Comparison of ENCODE assay signal across 9 cellular contexts in the genomic region with DNA sequence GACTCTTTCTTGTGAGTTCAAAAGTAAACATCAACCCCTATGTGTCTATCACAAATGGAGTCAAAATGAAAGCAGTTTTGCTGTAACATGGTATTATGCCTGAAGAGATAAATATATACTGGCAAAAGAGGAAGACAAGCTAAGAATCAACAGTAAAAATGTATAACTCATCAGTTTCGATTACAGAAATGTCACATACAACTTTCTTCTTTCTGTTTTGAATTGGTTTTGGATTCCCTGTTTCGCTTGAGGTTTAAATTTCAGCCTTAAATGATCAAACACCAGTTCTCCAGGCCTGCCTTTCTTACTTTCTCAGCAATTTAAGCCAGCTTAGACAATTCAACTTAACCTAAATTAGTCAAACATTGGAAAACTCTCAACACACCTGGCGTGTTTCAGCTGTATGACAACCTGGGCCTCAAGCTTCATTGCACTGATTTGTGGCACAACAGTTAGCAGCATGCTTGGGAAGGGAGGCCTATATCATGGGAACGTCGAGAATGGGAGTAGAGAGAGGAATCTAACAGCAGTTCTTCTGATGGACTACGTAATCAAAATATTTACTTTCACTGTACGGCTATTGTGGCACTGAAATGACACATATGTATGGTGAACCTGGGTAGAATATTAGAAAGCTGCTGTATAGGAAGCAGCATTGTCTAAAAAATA. TPM values are rescaled to one million over a fixed set of nuclear protein-coding genes. Genes with fewer than 3 reads are reported as not detected.
A peak's percentile ranks its signal among the peaks of the same experiment; 100 is the strongest.
DNase-seq lines count a peak whose midpoint lies in the region; ATAC-seq and TF ChIP-seq lines count a peak whose summit lies in the region.
"Had no signal": no experiment of that assay in that cellular context is flagged by ENCODE, and none has a peak within 500 bp of the region (broad histone marks: within the 10 kb centered on the region; RNA-seq: fewer than 3 reads in every experiment).

No MANE protein-coding gene starts in this region.

- TF ChIP-seq CTCF in GM06990 (IDR thresholded peaks at IDR 0.05; ENCODE audit: insufficient read depth, low read length, poor library complexity, severe bottlenecking): no peak
- TF ChIP-seq CTCF in fibroblast of lung (conservative IDR thresholded peaks at IDR 0.05 in 1 of 2, IDR thresholded peaks at IDR 0.05 in 1 of 2; ENCODE audit: low read depth in 1 of 2, low read length in 2 of 2): no peak
- TF ChIP-seq CTCF in upper lobe of right lung (IDR thresholded peaks at IDR 0.05): no peak

- no peak overlapping the region for H3K27ac ChIP-seq in fibroblast of lung (ENCODE audit: insufficient read depth, low read length)
- no peak overlapping the region for H3K27ac ChIP-seq in upper lobe of right lung
- H3K27ac ChIP-seq: vagina had no signal

- H3K4me3 ChIP-seq in GM06990 (replicated peaks; ENCODE audit: low read depth, low read length) (no peak overlapping the region), fibroblast of lung (replicated peaks in 1 of 4; ENCODE audit: control extremely low read depth in 1 of 4, insufficient read depth in 1 of 4, low read depth in 3 of 4, low read length in 4 of 4) (no peak overlapping the region), upper lobe of right lung (no peak overlapping the region)
- H3K4me3 ChIP-seq: vagina had no signal

- H3K27me3 ChIP-seq in GM06990 (replicated peaks; ENCODE audit: control insufficient read depth, insufficient read depth, low read length) (no peaks in the 10 kb centered on the region), fibroblast of lung (ENCODE audit: control insufficient read depth, insufficient read depth, low read length) (no peaks in the 10 kb centered on the region), upper lobe of right lung (no peaks in the 10 kb centered on the region)
- H3K27me3 ChIP-seq: vagina had no signal

- peak overlapping the region; percentile 51 for H3K4me2 ChIP-seq in fibroblast of lung (ENCODE audit: extremely low read depth, insufficient read depth, low read length)

- ATAC-seq in GM21367 (IDR thresholded peaks at IDR 0.05; ENCODE audit: unreplicated experiment) (peak; percentile 88), HG03442 (IDR thresholded peaks at IDR 0.05; ENCODE audit: unreplicated experiment) (peak; percentile 91), upper lobe of right lung (no peak)

- intact Hi-C loops in upper lobe of right lung (cut with DNase I): no loop called here

- H3K79me2 ChIP-seq in fibroblast of lung (ENCODE audit: control insufficient read depth, insufficient read depth, low read length): no peaks in the 10 kb centered on the region

- no peaks in the 10 kb centered on the region for H4K20me1 ChIP-seq in fibroblast of lung (ENCODE audit: control insufficient read depth, extremely low read depth, insufficient read depth, low read length)

- H3K4me1 ChIP-seq in fibroblast of lung (ENCODE audit: control insufficient read depth, extremely low read depth, insufficient read depth, low read length) (no peaks in the 10 kb centered on the region), upper lobe of right lung (no peaks in the 10 kb centered on the region)
- H3K4me1 ChIP-seq: vagina had no signal

- H3K36me3 ChIP-seq in GM06990 (ENCODE audit: control insufficient read depth, insufficient read depth, low read length) (no peaks in the 10 kb centered on the region), fibroblast of lung (ENCODE audit: control insufficient read depth, insufficient read depth, low read length) (no peaks in the 10 kb centered on the region), upper lobe of right lung (no peaks in the 10 kb centered on the region)
- H3K36me3 ChIP-seq: vagina had no signal

- H3K9me3 ChIP-seq in fibroblast of lung (ENCODE audit: control insufficient read depth, insufficient read depth, low read depth, low read length): no peaks in the 10 kb centered on the region
- H3K9me3 ChIP-seq in upper lobe of right lung: no peaks in the 10 kb centered on the region
- H3K9me3 ChIP-seq: vagina had no signal

- H3K9ac ChIP-seq in fibroblast of lung (ENCODE audit: insufficient read depth, low read length): no peak overlapping the region

- DNase-seq in GM06990 (ENCODE audit: extremely low read depth, insufficient read length): peak; percentile 69
- peak in 1 of 2 donors; percentile 35 for DNase-seq in fibroblast of lung (ENCODE audit: low read depth in 2 of 2)
- no peak for DNase-seq in upper lobe of right lung
- no peak for DNase-seq in inferior parietal cortex (ENCODE audit: extremely low spot score)
- no peak for DNase-seq in stimulated activated CD8-positive, alpha-beta memory T cell treated with anti-CD3 and anti-CD28 coated beads, Interleukin-4, amount 100 ng/mL, for 48 hours
- no peak for DNase-seq in DMS114 treated with DMSO at 0.1 percent for 48 hours (lab: John Stamatoyannopoulos, UW; ENCODE audit: unreplicated experiment)

- peak overlapping the region; percentile 89 for H2AFZ ChIP-seq in fibroblast of lung (ENCODE audit: low read length)

RNA-seq across cellular contexts. Expression of gene MARCKS, which starts 51.8 kb away (rescaled TPM):
- 81.7 and 103 TPM in 2 replicates for total RNA-seq in fibroblast of lung
- polyA plus RNA-seq in fibroblast of lung: 115 and 121 TPM in 2 replicates
- 112 and 129 TPM in 2 replicates for polyA plus RNA-seq in fibroblast of lung (2012)
- polyA minus RNA-seq in fibroblast of lung (ENCODE audit: low replicate concordance): 6.3 and 8.8 TPM in 2 replicates
- 73.4 TPM for total RNA-seq in upper lobe of right lung
